ENCODE assay signal across 8 cellular contexts in genomic region chr17:18978655-18979054, GRCh38.
"Had no signal": no experiment of that assay in that cellular context is flagged by ENCODE, and none has a peak within 500 bp of the region (broad histone marks: within the 10 kb centered on the region; RNA-seq: fewer than 3 reads in every experiment).

No MANE protein-coding gene starts in this region.

- DNase-seq: GDM1, GF-D8 had no signal

- H3K4me3 ChIP-seq: GM12878 had no signal

- FAIRE-seq: G401.6, GM12878, GM12891, GM12892, GM18507, GM19239 had no signal

- ATAC-seq: GM12878 had no signal
